ENCODE assay signal across 8 cellular contexts in genomic region chr15:75454471-75455418, GRCh38. TPM values are rescaled to one million over a fixed set of nuclear protein-coding genes. Genes with fewer than 3 reads are reported as not detected.
DNase-seq lines count a peak whose midpoint lies in the region; ATAC-seq and TF ChIP-seq lines count a peak whose summit lies in the region.

No MANE protein-coding gene starts in this region.

- ATAC-seq in DND-41 (ENCODE audit: insufficient read depth, low read depth) (no peak), activated B cell treated with CpG ODN at 0.5 μM for 24 hours (ENCODE audit: low read depth) (no peak), right lobe of liver (no peak)

- H3K9me3 ChIP-seq in DND-41 (ENCODE audit: insufficient read depth, low read length, severe bottlenecking) (no peaks in the 10 kb centered on the region), right lobe of liver (no peaks in the 10 kb centered on the region)

- intact Hi-C loops in activated B cell treated with CpG ODN at 0.5 μM for 24 hours (cut with micrococcal nuclease): loop anchor here (1.0 to 10.0 kb wide), 11 partner anchors 86 to 1820 kb away; partner anchors contain the start of genes C15orf39, MAN2C1, NEIL1 and NPTN
- intact Hi-C loops in right lobe of liver (cut with DNase I): no loop called here

- TF ChIP-seq CTCF in DND-41 (IDR thresholded peaks at IDR 0.05; ENCODE audit: borderline replicate concordance, extremely low read depth, low read length, poor library complexity, severe bottlenecking) (no peak), activated B cell treated with CpG ODN at 0.5 μM for 24 hours (IDR thresholded peaks at IDR 0.05) (no peak), right lobe of liver (IDR thresholded peaks at IDR 0.05) (no peak)

- peak overlapping the region; percentile 80 for H3K27ac ChIP-seq in DND-41 (ENCODE audit: low read length)
- peak overlapping the region; percentile 88 to 92 (median 90) for H3K27ac ChIP-seq in right lobe of liver

- H3K27me3 ChIP-seq in DND-41 (ENCODE audit: insufficient read depth, low read length, poor library complexity) (no peaks in the 10 kb centered on the region), right lobe of liver (no peaks in the 10 kb centered on the region)

- H3K9me3 Mint-ChIP-seq in activated B cell treated with CpG ODN at 0.5 μM for 24 hours: no peaks in the 10 kb centered on the region

- peaks cover 2% of the 10 kb centered on the region; the same call in 1 of the 2 replicates for H3K36me3 ChIP-seq in DND-41 (ENCODE audit: insufficient read depth, low read length)
- no peaks in the 10 kb centered on the region for H3K36me3 ChIP-seq in right lobe of liver

- H3K4me1 ChIP-seq in DND-41 (ENCODE audit: insufficient read depth, low read length) (peaks cover 27% of the 10 kb centered on the region), right lobe of liver (peaks cover 0 to 23% (median 10%) of the 10 kb centered on the region in 4 donors)

- POLR2A ChIA-PET in activated B cell treated with CpG ODN at 0.5 μM for 24 hours (lab: Charles Lee): interaction anchor here (0.6 to 6.8 kb wide), 23 partner anchors 9 to 914 kb away, joined by 3 to 115 read pairs (median 4); partner anchors contain the start of genes ARID3B, CLK3, COMMD4 and FAM219B

- H3K4me3 Mint-ChIP-seq in activated B cell treated with CpG ODN at 0.5 μM for 24 hours: peak overlapping the region; percentile 92

- H3K27ac Mint-ChIP-seq in activated B cell treated with CpG ODN at 0.5 μM for 24 hours: peak overlapping the region; percentile 92

- no peak for TF ChIP-seq POLR2A in right lobe of liver (IDR thresholded peaks at IDR 0.05)

- peak overlapping the region; percentile 81 for H3K9ac ChIP-seq in DND-41 (ENCODE audit: low read depth, low read length)

- H3K27me3 Mint-ChIP-seq in activated B cell treated with CpG ODN at 0.5 μM for 24 hours: no peaks in the 10 kb centered on the region

- H3K4me3 ChIP-seq in DND-41 (ENCODE audit: low read depth in 1 of 2, low read length in 2 of 2) (peak overlapping the region; percentile 86 to 89), right lobe of liver (peak overlapping the region; percentile 71 to 92 (median 90))

- peaks cover 34% of the 10 kb centered on the region for H3K4me1 Mint-ChIP-seq in activated B cell treated with CpG ODN at 0.5 μM for 24 hours

- peaks cover 12% of the 10 kb centered on the region for H3K36me3 Mint-ChIP-seq in activated B cell treated with CpG ODN at 0.5 μM for 24 hours (ENCODE audit: low read depth)

- WGBS in right lobe of liver (ENCODE audit: insufficient coverage, low coverage, low lambda C conversion rate, missing lambda C conversion rate): under 1% methylated on average over 19 of the region's 117 CpGs

- CTCF ChIA-PET in activated B cell treated with CpG ODN at 0.5 μM for 24 hours (lab: Charles Lee): interaction anchor here (1.0 to 3.0 kb wide), 6 partner anchors 9 to 1073 kb away, joined by 3 to 13 read pairs (median 4); partner anchors contain the start of genes MAN2C1 and PTPN9

- DNase-seq in DND-41: peak; percentile 80
- DNase-seq in NCI-H1048 (lab: John Stamatoyannopoulos, UW): peak; percentile 56
- peak; percentile 75 for DNase-seq in activated B cell treated with CpG ODN at 0.5 μM for 24 hours
- DNase-seq in central memory CD4-positive, alpha-beta T cell: peak; percentile 84
- peak in 2 of 3 donors; percentile 80 to 82 for DNase-seq in right lobe of liver
- DNase-seq in stimulated activated CD4-positive, alpha-beta T cell treated with anti-CD3 and anti-CD28 coated beads, Interleukin-4, amount 100 ng/mL, for 4 hours: peak; percentile 79 to 82
- no peak for DNase-seq in foreskin melanocyte
- no peak for DNase-seq in NCI-H2081 treated with DMSO at 0.1 percent for 48 hours (lab: John Stamatoyannopoulos, UW)

- H4K20me1 ChIP-seq in DND-41 (ENCODE audit: insufficient read depth, low read length): peaks cover 9% of the 10 kb centered on the region

- H2AFZ ChIP-seq in DND-41 (ENCODE audit: low read depth, low read length): peak overlapping the region; percentile 90

- peak overlapping the region; percentile 87 for H3K4me2 ChIP-seq in DND-41 (ENCODE audit: insufficient read depth, low read length)

- H3K79me2 ChIP-seq in DND-41 (ENCODE audit: insufficient read depth, low read length): peaks cover 27% of the 10 kb centered on the region

RNA-seq across cellular contexts. Expression of gene SIN3A, which starts 3.3 kb away (rescaled TPM):
- total RNA-seq in activated B cell treated with CpG ODN at 0.5 μM for 24 hours (113 and 122 TPM in 2 replicates), right lobe of liver (10 to 100 TPM in 5 of 6 experiments, 1 to 10 TPM in 1; 10.0 to 21.6 (median 20.5) TPM)

Comparison
In these comparisons a context has a peak if more than half of its experiments do, and no peak if none do; other contexts are left out.
1. DNase-seq: peak in DND-41 (single experiment), NCI-H1048 (single experiment), activated B cell treated with CpG ODN at 0.5 μM for 24 hours (single experiment), central memory CD4-positive, alpha-beta T cell (single experiment), right lobe of liver (2 of 3) and stimulated activated CD4-positive, alpha-beta T cell treated with anti-CD3 and anti-CD28 coated beads, Interleukin-4, amount 100 ng/mL, for 4 hours (2 of 2); none in foreskin melanocyte (single experiment) and NCI-H2081 treated with DMSO at 0.1 percent for 48 hours (single experiment).